In genomic region chr15:92653836-92654524, GRCh38 we compare ENCODE assay signal across 8 cellular contexts. TPM values are rescaled to one million over a fixed set of nuclear protein-coding genes. Genes with fewer than 3 reads are reported as not detected.
A peak's percentile ranks its signal among the peaks of the same experiment; 100 is the strongest.
DNase-seq lines count a peak whose midpoint lies in the region; ATAC-seq, FAIRE-seq and TF ChIP-seq lines count a peak whose summit lies in the region.

No MANE protein-coding gene starts in this region.

- H3K4me2 ChIP-seq in hepatocyte, result peak overlapping the region; percentile 88

- no peak overlapping the region for H3K4me3 ChIP-seq in hepatocyte
- H3K4me3 ChIP-seq in testis, result no peak overlapping the region

- H3K9me3 ChIP-seq in hepatocyte (ENCODE audit: low read depth), result no peaks in the 10 kb centered on the region
- H3K9me3 ChIP-seq in testis, result no peaks in the 10 kb centered on the region

- no peak for DNase-seq in activated naive CD4-positive, alpha-beta T cell treated with anti-CD3 and anti-CD28 coated beads for 36 hours
- no peak for DNase-seq in activated naive CD4-positive, alpha-beta T cell treated with Interleukin-2 at 50 U/mL for 16 hours
- DNase-seq in NCI-H82 treated with DMSO at 0.1 percent for 48 hours (lab: John Stamatoyannopoulos, UW; ENCODE audit: unreplicated experiment), result peak; percentile 18
- DNase-seq in hepatocyte (ENCODE audit: low spot score), result peak; percentile 72
- peak; percentile 56 for DNase-seq in testis
- no peak for DNase-seq in OCI-M2 (lab: John Stamatoyannopoulos, UW; ENCODE audit: unreplicated experiment)
- DNase-seq in urothelium cell line (ENCODE audit: low spot score), result no peak

- peaks cover 9% of the 10 kb centered on the region for H3K4me1 Mint-ChIP-seq in activated naive CD4-positive, alpha-beta T cell treated with anti-CD3 and anti-CD28 coated beads for 36 hours (ENCODE audit: low read depth)

- H3K79me2 ChIP-seq in hepatocyte, result peaks cover 43% of the 10 kb centered on the region

- H3K9me3 Mint-ChIP-seq in activated naive CD4-positive, alpha-beta T cell treated with anti-CD3 and anti-CD28 coated beads for 36 hours, result no peaks in the 10 kb centered on the region

- no peak for TF ChIP-seq CTCF in hepatocyte (IDR thresholded peaks at IDR 0.05; ENCODE audit: poor library complexity)
- no peak for TF ChIP-seq CTCF in testis (IDR thresholded peaks at IDR 0.05)

- no peaks in the 10 kb centered on the region for H3K9me2 ChIP-seq in hepatocyte (replicated peaks; ENCODE audit: insufficient read depth)

- H3K36me3 ChIP-seq in hepatocyte (replicated peaks; ENCODE audit: insufficient read depth, low read depth) (no peaks in the 10 kb centered on the region), testis (ENCODE audit: low read depth, missing control alignments) (no peaks in the 10 kb centered on the region)

- no peak for TF ChIP-seq POLR2A in testis (IDR thresholded peaks at IDR 0.05)

- H3K27me3 ChIP-seq in hepatocyte, result no peaks in the 10 kb centered on the region
- no peaks in the 10 kb centered on the region for H3K27me3 ChIP-seq in testis

- no peak overlapping the region for H3K27ac Mint-ChIP-seq in activated naive CD4-positive, alpha-beta T cell treated with anti-CD3 and anti-CD28 coated beads for 36 hours

- peaks cover 10% of the 10 kb centered on the region for H3K4me1 ChIP-seq in hepatocyte (ENCODE audit: insufficient read depth)
- H3K4me1 ChIP-seq in testis, result no peaks in the 10 kb centered on the region

- 78% methylated on average over 7 of the region's 7 CpGs for WGBS in hepatocyte (ENCODE audit: low lambda C conversion rate, missing lambda C conversion rate)
- 69 to 77% methylated on average over 7 of the region's 7 CpGs for WGBS in testis, 2 donors

- intact Hi-C loops in activated naive CD4-positive, alpha-beta T cell treated with anti-CD3 and anti-CD28 coated beads for 36 hours (cut with micrococcal nuclease), result no loop called here
- intact Hi-C loops in testis (cut with DNase I; ENCODE audit: low total_unique reads), result no loop called here

- peaks cover 24% of the 10 kb centered on the region for H3K27me3 Mint-ChIP-seq in activated naive CD4-positive, alpha-beta T cell treated with anti-CD3 and anti-CD28 coated beads for 36 hours (ENCODE audit: low read depth)

- H3K4me3 Mint-ChIP-seq in activated naive CD4-positive, alpha-beta T cell treated with anti-CD3 and anti-CD28 coated beads for 36 hours, result peak overlapping the region; percentile 58

- no peak for ATAC-seq in GM18909 (IDR thresholded peaks at IDR 0.05; ENCODE audit: poor library complexity, unreplicated experiment)

- CTCF ChIA-PET in activated naive CD4-positive, alpha-beta T cell treated with anti-CD3 and anti-CD28 coated beads for 36 hours (lab: Charles Lee), result interaction anchor here (0.6 kb wide), 1 partner anchor 11 kb away, joined by 3 read pairs; no protein-coding TSS in a partner anchor

- FAIRE-seq in urothelium cell line (lab: Jason Lieb, UNC), result no peak

- H3K36me3 Mint-ChIP-seq in activated naive CD4-positive, alpha-beta T cell treated with anti-CD3 and anti-CD28 coated beads for 36 hours (ENCODE audit: low read depth), result no peaks in the 10 kb centered on the region

- peak overlapping the region; percentile 74 for H3K27ac ChIP-seq in hepatocyte
- no peak overlapping the region for H3K27ac ChIP-seq in testis

- no peak overlapping the region for H2AFZ ChIP-seq in hepatocyte

- H4K20me1 ChIP-seq in hepatocyte (ENCODE audit: insufficient read depth, poor library complexity, severe bottlenecking), result no peaks in the 10 kb centered on the region

RNA-seq across cellular contexts. Expression of gene FAM174B, which starts 1.6 kb away (rescaled TPM):
- total RNA-seq in activated naive CD4-positive, alpha-beta T cell treated with anti-CD3 and anti-CD28 coated beads for 36 hours, result 1 to 10 TPM; 5.5 to 5.6 TPM
- total RNA-seq in hepatocyte (17.0 and 17.8 TPM in 2 replicates), testis (10 to 100 TPM; 15.7 to 18.6 TPM)
- polyA plus RNA-seq in hepatocyte (29.6 and 34.9 TPM in 2 replicates), testis (ENCODE audit: insufficient read depth, low read depth, low replicate concordance) (18.7 TPM)

Comparison
In these comparisons a context has a peak if more than half of its experiments do, and no peak if none do; other contexts are left out.
1. DNase-seq: peak in NCI-H82 treated with DMSO at 0.1 percent for 48 hours (single experiment), hepatocyte (single experiment) and testis (single experiment); none in activated naive CD4-positive, alpha-beta T cell treated with anti-CD3 and anti-CD28 coated beads for 36 hours (single experiment), activated naive CD4-positive, alpha-beta T cell treated with Interleukin-2 at 50 U/mL for 16 hours (single experiment), OCI-M2 (single experiment) and urothelium cell line (single experiment).